In genomic region chr12:69057742-69058141, GRCh38 we compare ENCODE assay signal across 31 cellular contexts.
"Had no signal": no experiment of that assay in that cellular context is flagged by ENCODE, and none has a peak within 500 bp of the region (broad histone marks: within the 10 kb centered on the region; RNA-seq: fewer than 3 reads in every experiment).

No MANE protein-coding gene starts in this region.

- H3K27me3 Mint-ChIP-seq: activated B cell treated with CpG ODN at 0.5 μM for 24 hours; activated T-helper 17 cell treated with anti-CD3 and anti-CD28 coated beads, Interleukin-2, amount 50 U/mL, for 72 hours had no signal

- DNase-seq: activated B cell treated with CpG ODN at 0.5 μM for 24 hours; activated CD4-positive, alpha-beta T cell treated with anti-CD3 and anti-CD28 coated beads for 48 hours; activated CD4-positive, alpha-beta T cell treated with anti-CD3 and anti-CD28 coated beads, Interleukin-2, amount 50 U/mL, for 1 hour; activated CD4-positive, alpha-beta T cell treated with anti-CD3 and anti-CD28 coated beads, Interleukin-2, amount 50 U/mL, for 48 hours; activated CD8-positive, alpha-beta memory T cell treated with anti-CD3 and anti-CD28 coated beads for 24 hours; activated CD8-positive, alpha-beta T cell treated with anti-CD3 and anti-CD28 coated beads for 36 hours; activated effector memory CD4-positive, alpha-beta T cell treated with Interleukin-2 at 50 U/mL for 16 hours; activated gamma-delta T cell treated with Interleukin-2 at 50 U/mL for 16 hours; activated naive CD4-positive, alpha-beta T cell treated with anti-CD3 and anti-CD28 coated beads, Interleukin-2, amount 50 U/mL, for 16 hours; activated naive CD4-positive, alpha-beta T cell treated with Interleukin-2 at 50 U/mL for 16 hours; activated naive CD8-positive, alpha-beta T cell treated with anti-CD3 and anti-CD28 coated beads, Interleukin-2, amount 50 U/mL, for 24 hours; activated T-cell treated with anti-CD3 and anti-CD28 coated beads, Interleukin-2, amount 50 U/mL, for 4 hours; central memory CD4-positive, alpha-beta T cell; cerebellar nuclear complex; colonic mucosa; effector CD8-positive, alpha-beta T cell; heart right ventricle; T-helper 1 cell; T-helper 17 cell; T1000; WERI-Rb-1 had no signal

- H3K36me3 ChIP-seq: ascending aorta, breast epithelium, cardiac muscle cell, colonic mucosa, heart right ventricle, WERI-Rb-1 had no signal

- H3K36me3 Mint-ChIP-seq: brain had no signal

- H3K4me3 ChIP-seq: ascending aorta, breast epithelium, cardiac muscle cell, colonic mucosa, heart right ventricle had no signal

- H3K4me3 Mint-ChIP-seq: activated B cell treated with CpG ODN at 0.5 μM for 24 hours; activated CD8-positive, alpha-beta T cell treated with anti-CD3 and anti-CD28 coated beads for 36 hours; activated naive CD8-positive, alpha-beta T cell; activated naive CD8-positive, alpha-beta T cell treated with anti-CD3 and anti-CD28 coated beads, Interleukin-2, amount 50 U/mL, for 24 hours; activated T-cell treated with anti-CD3 and anti-CD28 coated beads, Interleukin-2, amount 50 U/mL, for 4 hours; brain; T-helper 17 cell; T-helper 2 cell treated with Interferon-gamma antibody and Interleukin-4, amounts not matched to agents 5 μg/mL and 100 μg/mL, for 36 hours had no signal

- H3K27me3 ChIP-seq: ascending aorta, breast epithelium, cardiac muscle cell, colonic mucosa had no signal

- H3K27ac ChIP-seq: ascending aorta, breast epithelium, cardiac muscle cell, colonic mucosa, epithelial cell of prostate, heart right ventricle, WERI-Rb-1 had no signal

- H3K9me3 ChIP-seq: ascending aorta, breast epithelium, colonic mucosa, heart right ventricle had no signal

- ATAC-seq: activated CD4-positive, CD25-positive, alpha-beta regulatory T cell treated with anti-CD3 and anti-CD28 coated beads, Interleukin-2, amount 50 U/mL, for 24 hours; activated CD8-positive, alpha-beta T cell treated with anti-CD3 and anti-CD28 coated beads for 36 hours; activated naive CD8-positive, alpha-beta T cell treated with anti-CD3 and anti-CD28 coated beads, Interleukin-2, amount 50 U/mL, for 24 hours; activated T-cell treated with anti-CD3 and anti-CD28 coated beads, Interleukin-2, amount 50 U/mL, for 4 hours; activated T-helper 17 cell treated with anti-CD3 and anti-CD28 coated beads, Interleukin-2, amount 50 U/mL, for 72 hours; esophagus mucosa; heart right ventricle; T-helper 17 cell had no signal

- H3K9me3 Mint-ChIP-seq: activated B cell treated with CpG ODN at 0.5 μM for 24 hours; activated CD8-positive, alpha-beta T cell treated with anti-CD3 and anti-CD28 coated beads for 36 hours; activated naive CD8-positive, alpha-beta T cell treated with anti-CD3 and anti-CD28 coated beads, Interleukin-2, amount 50 U/mL, for 24 hours; activated T-cell treated with anti-CD3 and anti-CD28 coated beads, Interleukin-2, amount 50 U/mL, for 4 hours; activated T-helper 17 cell treated with anti-CD3 and anti-CD28 coated beads, Interleukin-2, amount 50 U/mL, for 72 hours; brain; T-helper 2 cell treated with Interferon-gamma antibody and Interleukin-4, amounts not matched to agents 5 μg/mL and 100 μg/mL, for 36 hours had no signal

- H3K4me1 ChIP-seq: ascending aorta, breast epithelium, colonic mucosa had no signal

- H3K27ac Mint-ChIP-seq: activated B cell treated with CpG ODN at 0.5 μM for 24 hours; activated CD8-positive, alpha-beta T cell treated with anti-CD3 and anti-CD28 coated beads for 36 hours; activated naive CD8-positive, alpha-beta T cell; activated naive CD8-positive, alpha-beta T cell treated with anti-CD3 and anti-CD28 coated beads, Interleukin-2, amount 50 U/mL, for 24 hours; T-helper 17 cell; T-helper 2 cell treated with Interferon-gamma antibody and Interleukin-4, amounts not matched to agents 5 μg/mL and 100 μg/mL, for 36 hours had no signal
